Comparison of ENCODE assay signal across 9 cellular contexts in the genomic region with DNA sequence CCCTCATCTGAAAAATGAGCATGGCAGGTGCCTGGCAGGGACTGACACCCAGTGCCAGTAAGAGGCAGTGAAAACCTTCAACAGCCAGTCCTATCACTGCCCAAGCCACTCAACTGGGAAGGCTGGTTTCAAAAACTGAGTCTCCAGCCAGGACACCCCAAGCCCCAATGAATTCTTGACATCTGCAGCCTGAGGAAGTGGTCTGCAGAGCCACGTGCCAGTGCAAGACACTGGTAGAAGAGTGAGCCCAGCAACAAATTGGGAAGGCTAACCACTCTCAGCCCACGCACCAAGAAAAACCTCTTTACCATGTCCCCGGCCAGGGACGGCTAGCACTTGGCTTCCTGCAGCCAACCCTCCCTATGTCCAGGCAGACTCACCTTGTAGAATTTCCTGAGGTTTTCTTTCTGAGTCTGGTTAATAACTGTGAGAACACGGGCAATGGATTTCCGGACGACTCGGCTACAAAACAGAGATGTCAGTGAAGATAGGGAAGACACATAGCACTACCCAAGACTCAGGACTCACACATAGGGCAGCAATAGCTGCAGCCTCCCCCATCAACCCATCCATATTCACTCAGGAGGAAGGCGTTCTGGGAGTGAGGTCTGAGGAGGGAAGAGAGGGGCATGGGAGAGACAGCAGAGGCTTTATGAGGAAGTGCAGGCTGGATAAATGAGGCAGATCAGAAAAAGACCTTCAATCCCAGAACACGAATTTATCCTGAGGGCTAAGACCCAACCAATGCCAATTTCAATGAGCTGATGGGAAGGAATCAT. TPM values are rescaled to one million over a fixed set of nuclear protein-coding genes. Genes with fewer than 3 reads are reported as not detected.
DNase-seq lines count a peak whose midpoint lies in the region; ATAC-seq and TF ChIP-seq lines count a peak whose summit lies in the region.
"Had no signal": no experiment of that assay in that cellular context is flagged by ENCODE, and none has a peak within 500 bp of the region (broad histone marks: within the 10 kb centered on the region; RNA-seq: fewer than 3 reads in every experiment).

No MANE protein-coding gene starts in this region.

- H3K9me3 Mint-ChIP-seq in activated naive CD4-positive, alpha-beta T cell treated with anti-CD3 and anti-CD28 coated beads for 36 hours = no peaks in the 10 kb centered on the region
- no peaks in the 10 kb centered on the region for H3K9me3 Mint-ChIP-seq in activated CD8-positive, alpha-beta T cell treated with anti-CD3 and anti-CD28 coated beads for 36 hours

- peaks cover 43% of the 10 kb centered on the region for H3K36me3 Mint-ChIP-seq in activated naive CD4-positive, alpha-beta T cell treated with anti-CD3 and anti-CD28 coated beads for 36 hours (ENCODE audit: low read depth)
- peaks cover 49% of the 10 kb centered on the region for H3K36me3 Mint-ChIP-seq in activated CD8-positive, alpha-beta T cell treated with anti-CD3 and anti-CD28 coated beads for 36 hours (ENCODE audit: low read depth)

- POLR2A ChIA-PET in activated CD8-positive, alpha-beta T cell treated with anti-CD3 and anti-CD28 coated beads for 36 hours (lab: Charles Lee) = interaction anchor here (0.6 to 12.4 kb wide), 5 partner anchors 8 to 381 kb away, joined by 3 to 280 read pairs (median 5); partner anchors contain the start of genes HSPA5 and NR6A1
- POLR2A ChIA-PET in HEK293T (lab: Yijun Ruan, JAX) = interaction anchor here (0.6 to 2.8 kb wide), 3 partner anchors 85 to 169 kb away, joined by 3 to 17 read pairs (median 5); partner anchors contain the start of gene NR6A1

- peak overlapping the region; percentile 58 for H3K27ac Mint-ChIP-seq in activated naive CD4-positive, alpha-beta T cell treated with anti-CD3 and anti-CD28 coated beads for 36 hours
- peak overlapping the region; percentile 95 for H3K27ac Mint-ChIP-seq in activated CD8-positive, alpha-beta T cell treated with anti-CD3 and anti-CD28 coated beads for 36 hours

- no peak for TF ChIP-seq CTCF in activated CD8-positive, alpha-beta T cell treated with anti-CD3 and anti-CD28 coated beads for 36 hours (IDR thresholded peaks at IDR 0.05)

- H3K9ac ChIP-seq in subcutaneous abdominal adipose tissue (ENCODE audit: low read length in 5 of 5) = peak overlapping the region; percentile 70 to 95 (median 87)

- peaks cover 6 to 37% (median 30%) of the 10 kb centered on the region in 5 donors for H3K4me1 ChIP-seq in subcutaneous abdominal adipose tissue (ENCODE audit: control insufficient read depth in 5 of 5, insufficient read depth in 5 of 5, low read length in 5 of 5)

- no peaks in the 10 kb centered on the region for H3K27me3 ChIP-seq in subcutaneous abdominal adipose tissue (ENCODE audit: control insufficient read depth in 5 of 5, insufficient read depth in 4 of 5, low read length in 5 of 5)

- DNase-seq in activated naive CD4-positive, alpha-beta T cell treated with anti-CD3 and anti-CD28 coated beads for 36 hours = no peak
- DNase-seq in activated naive CD4-positive, alpha-beta T cell treated with anti-CD3 and anti-CD28 coated beads, Interleukin-2, amount 50 U/mL, for 16 hours = no peak
- DNase-seq in activated CD8-positive, alpha-beta T cell treated with anti-CD3 and anti-CD28 coated beads for 36 hours = no peak
- DNase-seq in HEK293T (ENCODE audit: extremely low spot score) (no peak), NCI-H526 treated with DMSO at 0.1 percent for 48 hours (lab: John Stamatoyannopoulos, UW) (no peak), UCSD-AML1 (lab: John Stamatoyannopoulos, UW; ENCODE audit: unreplicated experiment) (no peak)

- CTCF ChIA-PET in activated naive CD4-positive, alpha-beta T cell treated with anti-CD3 and anti-CD28 coated beads for 36 hours (lab: Charles Lee) = interaction anchor here (0.6 to 1.9 kb wide), 4 partner anchors 13 to 450 kb away, joined by 3 to 6 read pairs (median 6); partner anchors contain the start of gene NR6A1
- CTCF ChIA-PET in activated CD8-positive, alpha-beta T cell treated with anti-CD3 and anti-CD28 coated beads for 36 hours (lab: Charles Lee) = interaction anchor here (1.1 to 10.3 kb wide), 5 partner anchors 19 to 283 kb away, joined by 3 to 431 read pairs (median 5); partner anchors contain the start of genes NR6A1, OLFML2A and SCAI
- CTCF ChIA-PET in HEK293T (lab: Yijun Ruan, JAX) = no interaction called here

- H3K36me3 ChIP-seq in subcutaneous abdominal adipose tissue (ENCODE audit: control insufficient read depth in 5 of 5, insufficient read depth in 5 of 5, low read length in 5 of 5) = peaks cover 0 to 49% (median 41%) of the 10 kb centered on the region in 5 donors

- H3K9me3 ChIP-seq in subcutaneous abdominal adipose tissue (ENCODE audit: control insufficient read depth in 5 of 5, low read length in 5 of 5) = no peaks in the 10 kb centered on the region

- intact Hi-C loops in activated naive CD4-positive, alpha-beta T cell treated with anti-CD3 and anti-CD28 coated beads for 36 hours (cut with micrococcal nuclease) = loop anchor here (5.0 kb wide), 1 partner anchor 402 kb away; the partner anchor contains the start of gene GAPVD1
- intact Hi-C loops in activated CD8-positive, alpha-beta T cell treated with anti-CD3 and anti-CD28 coated beads for 36 hours (cut with micrococcal nuclease) = no loop called here

- H3K4me3 ChIP-seq in iPS-11a (ENCODE audit: low read depth, low read length) (peak overlapping the region; percentile 97), subcutaneous abdominal adipose tissue (ENCODE audit: low read depth in 1 of 5, low read length in 5 of 5) (peak overlapping the region in 2 of 5 donors; percentile 77 to 92)

- ATAC-seq in activated CD8-positive, alpha-beta T cell treated with anti-CD3 and anti-CD28 coated beads for 36 hours = no peak

- H3K27me3 Mint-ChIP-seq in activated naive CD4-positive, alpha-beta T cell treated with anti-CD3 and anti-CD28 coated beads for 36 hours (ENCODE audit: low read depth) = no peaks in the 10 kb centered on the region
- no peaks in the 10 kb centered on the region for H3K27me3 Mint-ChIP-seq in activated CD8-positive, alpha-beta T cell treated with anti-CD3 and anti-CD28 coated beads for 36 hours

- no peak overlapping the region for H3K27ac ChIP-seq in subcutaneous abdominal adipose tissue (ENCODE audit: low read depth, low read length)

- peak overlapping the region; percentile 87 for H3K4me3 Mint-ChIP-seq in activated naive CD4-positive, alpha-beta T cell treated with anti-CD3 and anti-CD28 coated beads for 36 hours
- H3K4me3 Mint-ChIP-seq in activated CD8-positive, alpha-beta T cell treated with anti-CD3 and anti-CD28 coated beads for 36 hours = peak overlapping the region; percentile 86

- H3K4me1 Mint-ChIP-seq in activated naive CD4-positive, alpha-beta T cell treated with anti-CD3 and anti-CD28 coated beads for 36 hours (ENCODE audit: low read depth) = peaks cover 46% of the 10 kb centered on the region
- H3K4me1 Mint-ChIP-seq in activated CD8-positive, alpha-beta T cell treated with anti-CD3 and anti-CD28 coated beads for 36 hours (ENCODE audit: low read depth) = peaks cover 42% of the 10 kb centered on the region

TF ChIP-seq in HEK293T, 16 proteins besides CTCF, POLR2A, EP300 and RAD21:
- TF ChIP-seq NFRKB (IDR thresholded peaks at IDR 0.05) (no peak), SUZ12 (IDR thresholded peaks at IDR 0.05) (no peak), BHLHE40 (IDR thresholded peaks at IDR 0.05; ENCODE audit: borderline replicate concordance) (no peak), ELF4 (IDR thresholded peaks at IDR 0.05) (no peak), CTBP1 (IDR thresholded peaks at IDR 0.05; ENCODE audit: borderline replicate concordance) (no peak), LEF1 (IDR thresholded peaks at IDR 0.05; ENCODE audit: borderline replicate concordance) (no peak), HDGF (IDR thresholded peaks at IDR 0.05; ENCODE audit: borderline replicate concordance) (no peak), FOXA1 (IDR thresholded peaks at IDR 0.05) (no peak), TARDBP (IDR thresholded peaks at IDR 0.05) (no peak), FOXM1 (IDR thresholded peaks at IDR 0.05; ENCODE audit: borderline replicate concordance) (no peak), ARNT (IDR thresholded peaks at IDR 0.05) (no peak)

RNA-seq across cellular contexts. Expression of gene RPL35, which starts 1.8 kb away (rescaled TPM):
- 1,000 to 10,000 TPM; 2,701 to 2,729 TPM for total RNA-seq in activated naive CD4-positive, alpha-beta T cell treated with anti-CD3 and anti-CD28 coated beads for 36 hours
- 1,000 to 10,000 TPM; 2,301 to 2,341 TPM for total RNA-seq in activated CD8-positive, alpha-beta T cell treated with anti-CD3 and anti-CD28 coated beads for 36 hours

RNA-seq across cellular contexts. Expression of gene ARPC5L, which starts 1.9 kb away (rescaled TPM):
- total RNA-seq in activated naive CD4-positive, alpha-beta T cell treated with anti-CD3 and anti-CD28 coated beads for 36 hours = 100 to 1,000 TPM; 116 to 123 TPM
- total RNA-seq in activated CD8-positive, alpha-beta T cell treated with anti-CD3 and anti-CD28 coated beads for 36 hours = 10 to 100 TPM; 72.7 to 73.9 TPM

RNA-seq across cellular contexts. Expression of gene WDR38, which starts 6.7 kb away (rescaled TPM):
- not detected for total RNA-seq in activated naive CD4-positive, alpha-beta T cell treated with anti-CD3 and anti-CD28 coated beads for 36 hours
- not detected for total RNA-seq in activated CD8-positive, alpha-beta T cell treated with anti-CD3 and anti-CD28 coated beads for 36 hours
- total RNA-seq: pulmonary artery endothelial cell had no signal
